In the genomic region with DNA sequence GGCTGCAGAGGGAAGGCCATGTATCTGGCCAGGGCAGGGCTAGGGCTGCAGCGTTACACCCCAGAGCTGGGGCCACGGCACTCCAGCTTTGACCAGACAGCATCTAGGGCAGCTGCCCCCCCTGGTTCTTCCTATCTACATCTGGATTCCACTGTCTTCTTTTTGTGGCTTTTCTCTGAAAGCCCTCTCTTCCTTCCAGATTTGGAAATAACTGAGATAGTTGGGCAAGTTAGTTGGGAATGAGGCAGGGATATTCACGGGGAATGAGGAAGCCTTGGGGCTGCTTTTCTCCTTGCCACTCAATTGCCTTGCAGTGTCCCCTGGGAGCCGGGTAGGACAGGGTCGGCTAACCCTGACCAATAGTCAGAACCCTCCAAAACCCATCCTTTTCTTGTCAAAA, we compare ENCODE assay signal across 17 cellular contexts. TPM values are rescaled to one million over a fixed set of nuclear protein-coding genes. Genes with fewer than 3 reads are reported as not detected.
"Had no signal": no experiment of that assay in that cellular context is flagged by ENCODE, and none has a peak within 500 bp of the region (broad histone marks: within the 10 kb centered on the region; RNA-seq: fewer than 3 reads in every experiment).

No MANE protein-coding gene starts in this region.

- H3K4me3 Mint-ChIP-seq: activated naive CD4-positive, alpha-beta T cell treated with anti-CD3 and anti-CD28 coated beads, Interleukin-2, amount 10 ng/mL, durations not matched to agents 7 days and 5 days; naive thymus-derived CD4-positive, alpha-beta T cell had no signal

- H3K4me3 ChIP-seq: right atrium auricular region, upper lobe of right lung had no signal

- DNase-seq: activated CD4-positive, CD25-positive, alpha-beta regulatory T cell treated with anti-CD3 and anti-CD28 coated beads, Interleukin-2, amount 50 U/mL, for 72 hours; activated naive CD4-positive, alpha-beta T cell treated with anti-CD3 and anti-CD28 coated beads, Interleukin-2, amount 10 ng/mL, durations not matched to agents 7 days and 5 days; activated T-cell treated with anti-CD3 and anti-CD28 coated beads for 4 hours; hippocampal formation; naive thymus-derived CD4-positive, alpha-beta T cell; posterior cingulate gyrus; small intestine; stimulated activated CD4-positive, alpha-beta T cell treated with anti-CD3 and anti-CD28 coated beads, Interleukin-4, amount 100 ng/mL, for 4 hours; stimulated activated CD8-positive, alpha-beta memory T cell treated with anti-CD3 and anti-CD28 coated beads, Interleukin-4, amount 100 ng/mL, for 48 hours; stimulated activated naive CD8-positive, alpha-beta T cell treated with anti-CD3 and anti-CD28 coated beads, Interleukin-15, Interleukin-2, amounts not matched to agents 100 U/mL and 50 U/mL, for 24 hours; T-helper 1 cell; T1000; upper lobe of right lung had no signal

- H3K27ac ChIP-seq: right atrium auricular region, upper lobe of right lung had no signal

- H3K9me3 Mint-ChIP-seq: activated naive CD4-positive, alpha-beta T cell treated with anti-CD3 and anti-CD28 coated beads, Interleukin-2, amount 10 ng/mL, durations not matched to agents 7 days and 5 days; activated T-helper 2 cell treated with anti-CD3 and anti-CD28 coated beads, Interferon-gamma antibody, Interleukin-2, Interleukin-4, amounts not matched to agents 10 μg/mL and 5 μg/mL and 100 μg/mL, durations not matched to agents 14 hours and 24 hours and 36 hours; naive thymus-derived CD4-positive, alpha-beta T cell had no signal

- H3K9me3 ChIP-seq: right atrium auricular region, upper lobe of right lung had no signal

- H3K27me3 ChIP-seq: right atrium auricular region, upper lobe of right lung had no signal

- H3K36me3 Mint-ChIP-seq: activated naive CD4-positive, alpha-beta T cell treated with anti-CD3 and anti-CD28 coated beads, Interleukin-2, amount 10 ng/mL, durations not matched to agents 7 days and 5 days; naive thymus-derived CD4-positive, alpha-beta T cell had no signal

- H3K4me1 ChIP-seq: right atrium auricular region had no signal

- ATAC-seq: left lobe of liver; naive thymus-derived CD4-positive, alpha-beta T cell; stimulated activated naive CD8-positive, alpha-beta T cell treated with anti-CD3 and anti-CD28 coated beads, Interleukin-15, Interleukin-2, amounts not matched to agents 100 U/mL and 50 U/mL, for 24 hours; upper lobe of right lung had no signal

- H3K4me1 Mint-ChIP-seq: activated naive CD4-positive, alpha-beta T cell treated with anti-CD3 and anti-CD28 coated beads, Interleukin-2, amount 10 ng/mL, durations not matched to agents 7 days and 5 days had no signal

- H3K36me3 ChIP-seq: right atrium auricular region, upper lobe of right lung had no signal

- H3K27ac Mint-ChIP-seq: activated naive CD4-positive, alpha-beta T cell treated with anti-CD3 and anti-CD28 coated beads, Interleukin-2, amount 10 ng/mL, durations not matched to agents 7 days and 5 days; activated T-helper 2 cell treated with anti-CD3 and anti-CD28 coated beads, Interferon-gamma antibody, Interleukin-2, Interleukin-4, amounts not matched to agents 10 μg/mL and 5 μg/mL and 100 μg/mL, durations not matched to agents 14 hours and 24 hours and 36 hours; naive thymus-derived CD4-positive, alpha-beta T cell had no signal

RNA-seq across cellular contexts. Expression of a gene that starts 26.8 kb away (rescaled TPM):
- total RNA-seq: lung microvascular endothelial cell had no signal
